In genomic region chr2:207133862-207134519, GRCh38 we compare ENCODE assay signal across 8 cellular contexts. TPM values are rescaled to one million over a fixed set of nuclear protein-coding genes. Genes with fewer than 3 reads are reported as not detected.
DNase-seq lines count a peak whose midpoint lies in the region; ATAC-seq and TF ChIP-seq lines count a peak whose summit lies in the region.

No MANE protein-coding gene starts in this region.

- TF ChIP-seq POLR2A in sigmoid colon (IDR thresholded peaks at IDR 0.05): no peak

- H3K4me3 Mint-ChIP-seq in T-helper 17 cell: no peak overlapping the region

- H3K27ac ChIP-seq in sigmoid colon: peak overlapping the region; percentile 61 to 78 (median 78)

- 58 to 79% methylated on average over 13 of the region's 13 CpGs for WGBS in sigmoid colon, 2 donors

- H3K9me3 ChIP-seq in T-helper 17 cell (ENCODE audit: control insufficient read depth, low read length, poor library complexity, severe bottlenecking) (no peaks in the 10 kb centered on the region), sigmoid colon (no peaks in the 10 kb centered on the region)

- H3K36me3 ChIP-seq in sigmoid colon: no peaks in the 10 kb centered on the region

- DNase-seq in HT1080 (ENCODE audit: low read depth): peak; percentile 80
- DNase-seq in T-helper 17 cell: no peak
- peak; percentile 80 for DNase-seq in left cardiac atrium
- DNase-seq in sigmoid colon: peak; percentile 93
- DNase-seq in UCSD-AML1 (lab: John Stamatoyannopoulos, UW; ENCODE audit: unreplicated experiment): no peak
- DNase-seq in NK-92 treated with Interleukin-12 subunit alpha and Interleukin-12 subunit beta, amount 100 ng/mL, for 24 hours (lab: John Stamatoyannopoulos, UW): no peak
- no peak for DNase-seq in OCI-M1 (lab: John Stamatoyannopoulos, UW)
- no peak for DNase-seq in iPS-NIHi7 (ENCODE audit: extremely low spot score)

- H3K4me1 Mint-ChIP-seq in T-helper 17 cell: peaks cover 42% of the 10 kb centered on the region

- H3K4me1 ChIP-seq in sigmoid colon: peaks cover 0 to 96% (median 80%) of the 10 kb centered on the region in 4 donors

- TF ChIP-seq EP300 in sigmoid colon (IDR thresholded peaks at IDR 0.05): peak in 1 of 4 donors; percentile 74

- TF ChIP-seq CTCF in sigmoid colon (IDR thresholded peaks at IDR 0.05): no peak

- H3K27ac Mint-ChIP-seq in T-helper 17 cell: peak overlapping the region; percentile 93

- no peaks in the 10 kb centered on the region for H3K27me3 ChIP-seq in sigmoid colon

- no peaks in the 10 kb centered on the region for H3K27me3 Mint-ChIP-seq in T-helper 17 cell

- intact Hi-C loops in left cardiac atrium (cut with DNase I) (no loop called here), sigmoid colon (cut with DNase I) (no loop called here)

- ATAC-seq in T-helper 17 cell (no peak), left cardiac atrium (peak; percentile 96 to 98)

- no peak overlapping the region for H3K4me3 ChIP-seq in sigmoid colon

- H3K36me3 Mint-ChIP-seq in T-helper 17 cell (ENCODE audit: low read depth): peaks cover 7% of the 10 kb centered on the region

RNA-seq across cellular contexts. Expression of gene KLF7, which starts 31.8 kb away (rescaled TPM):
- total RNA-seq in HT1080 (2014; rRNA removed; shearing (Covaris generic)): 16.5 and 28.9 TPM in 2 replicates
- polyA plus RNA-seq in HT1080 (2015; cell fraction: cytosol; rRNA removed): 14.4 and 21.1 TPM in 2 replicates
- 29.1 and 41.6 TPM in 2 replicates for polyA plus RNA-seq in HT1080 (2015; cell fraction: nucleus; rRNA removed)
- total RNA-seq in T-helper 17 cell: 10 to 100 TPM; 38.1 to 53.3 TPM
- total RNA-seq in left cardiac atrium: 10 to 100 TPM; 22.1 to 31.8 TPM
- total RNA-seq in sigmoid colon: 10 to 100 TPM; 21.2 to 52.1 (median 25.1) TPM
- polyA plus RNA-seq in sigmoid colon: 1 to 10 TPM in 1 of 3 donors, under 1 TPM in 2; 0.60 to 7.8 (median 0.69) TPM

Comparison
In these comparisons a context has a peak if more than half of its experiments do, and no peak if none do; other contexts are left out.
1. DNase-seq: peak in HT1080 (single experiment), left cardiac atrium (single experiment) and sigmoid colon (single experiment); none in T-helper 17 cell (0 of 3), UCSD-AML1 (single experiment), NK-92 treated with Interleukin-12 subunit alpha and Interleukin-12 subunit beta, amount 100 ng/mL, for 24 hours (single experiment), OCI-M1 (single experiment) and iPS-NIHi7 (single experiment).